9 cellular contexts compared by ENCODE assay signal in genomic region chr1:46065405-46065804, GRCh38.
A peak's percentile ranks its signal among the peaks of the same experiment; 100 is the strongest.
DNase-seq lines count a peak whose midpoint lies in the region; ATAC-seq and TF ChIP-seq lines count a peak whose summit lies in the region.
"Had no signal": no experiment of that assay in that cellular context is flagged by ENCODE, and none has a peak within 500 bp of the region (broad histone marks: within the 10 kb centered on the region; RNA-seq: fewer than 3 reads in every experiment).

No MANE protein-coding gene starts in this region.

- H3K27ac Mint-ChIP-seq in stimulated activated naive CD8-positive, alpha-beta T cell treated with anti-CD3 and anti-CD28 coated beads, Interleukin-15, amount 100 ng/mL, for 72 hours, result peak overlapping the region in 1 of 2 donors; percentile 87
- no peak overlapping the region for H3K27ac Mint-ChIP-seq in chondrocyte (ENCODE audit: unreplicated experiment)

- H3K9me3 ChIP-seq in endocrine pancreas (ENCODE audit: control insufficient read depth, low read length), result no peaks in the 10 kb centered on the region

- H3K36me3 Mint-ChIP-seq in chondrocyte (ENCODE audit: low read depth), result peaks cover 13% of the 10 kb centered on the region

- peaks cover 26% of the 10 kb centered on the region for H3K4me1 ChIP-seq in endocrine pancreas (ENCODE audit: control insufficient read depth, insufficient read depth, low read length)

- no peak overlapping the region for H3K9ac ChIP-seq in endocrine pancreas (ENCODE audit: control insufficient read depth, insufficient read depth, low read length)

- peaks cover 25% of the 10 kb centered on the region for H3K4me1 Mint-ChIP-seq in stimulated activated naive CD8-positive, alpha-beta T cell treated with anti-CD3 and anti-CD28 coated beads, Interleukin-15, amount 100 ng/mL, for 72 hours
- H3K4me1 Mint-ChIP-seq in chondrocyte (ENCODE audit: low read depth), result peaks cover 3% of the 10 kb centered on the region

- peak; percentile 79 for ATAC-seq in stimulated activated naive CD8-positive, alpha-beta T cell treated with anti-CD3 and anti-CD28 coated beads, Interleukin-15, amount 100 ng/mL, for 72 hours
- ATAC-seq in stimulated activated naive CD8-positive, alpha-beta T cell treated with anti-CD3 and anti-CD28 coated beads, Interleukin-15, Interleukin-2, amounts not matched to agents 100 U/mL and 50 U/mL, for 24 hours, result no peak

- H3K27me3 ChIP-seq in endocrine pancreas (ENCODE audit: control insufficient read depth, insufficient read depth, low read length), result no peaks in the 10 kb centered on the region

- no peaks in the 10 kb centered on the region for H3K9me3 Mint-ChIP-seq in stimulated activated naive CD8-positive, alpha-beta T cell treated with anti-CD3 and anti-CD28 coated beads, Interleukin-15, amount 100 ng/mL, for 72 hours
- no peaks in the 10 kb centered on the region for H3K9me3 Mint-ChIP-seq in chondrocyte (ENCODE audit: low read depth)

- no peak for DNase-seq in stimulated activated naive CD8-positive, alpha-beta T cell treated with anti-CD3 and anti-CD28 coated beads, Interleukin-15, amount 100 ng/mL, for 72 hours
- no peak for DNase-seq in stimulated activated naive CD8-positive, alpha-beta T cell treated with anti-CD3 and anti-CD28 coated beads, Interleukin-15, Interleukin-2, amounts not matched to agents 100 U/mL and 50 U/mL, for 24 hours
- DNase-seq in NOMO-1 treated with DMSO at 0.1 percent for 48 hours (lab: John Stamatoyannopoulos, UW; ENCODE audit: unreplicated experiment) (peak; percentile 68), NCI-H2227 (lab: John Stamatoyannopoulos, UW; ENCODE audit: unreplicated experiment) (no peak), NCI-H524 treated with DMSO at 0.1 percent for 48 hours (lab: John Stamatoyannopoulos, UW) (no peak), chondrocyte (ENCODE audit: low spot score) (no peak)
- DNase-seq in activated CD4-positive, CD25-positive, alpha-beta regulatory T cell treated with anti-CD3 and anti-CD28 coated beads, Interleukin-2, amount 50 U/mL, for 72 hours, result no peak
- DNase-seq: NK-92 treated with Interleukin-12 subunit alpha and Interleukin-12 subunit beta, amount 100 ng/mL, for 24 hours had no signal

- H3K36me3 ChIP-seq in endocrine pancreas (ENCODE audit: control insufficient read depth, insufficient read depth, low read length), result no peaks in the 10 kb centered on the region

- peak overlapping the region; percentile 77 for H3K4me3 ChIP-seq in endocrine pancreas (ENCODE audit: control insufficient read depth, insufficient read depth, low read length)

- H3K4me3 Mint-ChIP-seq in stimulated activated naive CD8-positive, alpha-beta T cell treated with anti-CD3 and anti-CD28 coated beads, Interleukin-15, amount 100 ng/mL, for 72 hours, result peak overlapping the region; percentile 36 to 50
- H3K4me3 Mint-ChIP-seq in chondrocyte (ENCODE audit: unreplicated experiment), result no peak overlapping the region

- H3K27me3 Mint-ChIP-seq in stimulated activated naive CD8-positive, alpha-beta T cell treated with anti-CD3 and anti-CD28 coated beads, Interleukin-15, amount 100 ng/mL, for 72 hours, result no peaks in the 10 kb centered on the region
- no peaks in the 10 kb centered on the region for H3K27me3 Mint-ChIP-seq in chondrocyte (ENCODE audit: low read depth)

- no peak for TF ChIP-seq CTCF in chondrocyte (IDR thresholded peaks at IDR 0.05)
